ENCODE assay signal across 1 cellular context in genomic region chr12:67943295-67943892, GRCh38.
TF ChIP-seq lines count a peak whose summit lies in the region.

No MANE protein-coding gene starts in this region.

TF ChIP-seq in HepG2, 621 proteins besides CTCF, POLR2A, EP300 and RAD21 (continued from another document):
- TF ChIP-seq, protein P1, sequence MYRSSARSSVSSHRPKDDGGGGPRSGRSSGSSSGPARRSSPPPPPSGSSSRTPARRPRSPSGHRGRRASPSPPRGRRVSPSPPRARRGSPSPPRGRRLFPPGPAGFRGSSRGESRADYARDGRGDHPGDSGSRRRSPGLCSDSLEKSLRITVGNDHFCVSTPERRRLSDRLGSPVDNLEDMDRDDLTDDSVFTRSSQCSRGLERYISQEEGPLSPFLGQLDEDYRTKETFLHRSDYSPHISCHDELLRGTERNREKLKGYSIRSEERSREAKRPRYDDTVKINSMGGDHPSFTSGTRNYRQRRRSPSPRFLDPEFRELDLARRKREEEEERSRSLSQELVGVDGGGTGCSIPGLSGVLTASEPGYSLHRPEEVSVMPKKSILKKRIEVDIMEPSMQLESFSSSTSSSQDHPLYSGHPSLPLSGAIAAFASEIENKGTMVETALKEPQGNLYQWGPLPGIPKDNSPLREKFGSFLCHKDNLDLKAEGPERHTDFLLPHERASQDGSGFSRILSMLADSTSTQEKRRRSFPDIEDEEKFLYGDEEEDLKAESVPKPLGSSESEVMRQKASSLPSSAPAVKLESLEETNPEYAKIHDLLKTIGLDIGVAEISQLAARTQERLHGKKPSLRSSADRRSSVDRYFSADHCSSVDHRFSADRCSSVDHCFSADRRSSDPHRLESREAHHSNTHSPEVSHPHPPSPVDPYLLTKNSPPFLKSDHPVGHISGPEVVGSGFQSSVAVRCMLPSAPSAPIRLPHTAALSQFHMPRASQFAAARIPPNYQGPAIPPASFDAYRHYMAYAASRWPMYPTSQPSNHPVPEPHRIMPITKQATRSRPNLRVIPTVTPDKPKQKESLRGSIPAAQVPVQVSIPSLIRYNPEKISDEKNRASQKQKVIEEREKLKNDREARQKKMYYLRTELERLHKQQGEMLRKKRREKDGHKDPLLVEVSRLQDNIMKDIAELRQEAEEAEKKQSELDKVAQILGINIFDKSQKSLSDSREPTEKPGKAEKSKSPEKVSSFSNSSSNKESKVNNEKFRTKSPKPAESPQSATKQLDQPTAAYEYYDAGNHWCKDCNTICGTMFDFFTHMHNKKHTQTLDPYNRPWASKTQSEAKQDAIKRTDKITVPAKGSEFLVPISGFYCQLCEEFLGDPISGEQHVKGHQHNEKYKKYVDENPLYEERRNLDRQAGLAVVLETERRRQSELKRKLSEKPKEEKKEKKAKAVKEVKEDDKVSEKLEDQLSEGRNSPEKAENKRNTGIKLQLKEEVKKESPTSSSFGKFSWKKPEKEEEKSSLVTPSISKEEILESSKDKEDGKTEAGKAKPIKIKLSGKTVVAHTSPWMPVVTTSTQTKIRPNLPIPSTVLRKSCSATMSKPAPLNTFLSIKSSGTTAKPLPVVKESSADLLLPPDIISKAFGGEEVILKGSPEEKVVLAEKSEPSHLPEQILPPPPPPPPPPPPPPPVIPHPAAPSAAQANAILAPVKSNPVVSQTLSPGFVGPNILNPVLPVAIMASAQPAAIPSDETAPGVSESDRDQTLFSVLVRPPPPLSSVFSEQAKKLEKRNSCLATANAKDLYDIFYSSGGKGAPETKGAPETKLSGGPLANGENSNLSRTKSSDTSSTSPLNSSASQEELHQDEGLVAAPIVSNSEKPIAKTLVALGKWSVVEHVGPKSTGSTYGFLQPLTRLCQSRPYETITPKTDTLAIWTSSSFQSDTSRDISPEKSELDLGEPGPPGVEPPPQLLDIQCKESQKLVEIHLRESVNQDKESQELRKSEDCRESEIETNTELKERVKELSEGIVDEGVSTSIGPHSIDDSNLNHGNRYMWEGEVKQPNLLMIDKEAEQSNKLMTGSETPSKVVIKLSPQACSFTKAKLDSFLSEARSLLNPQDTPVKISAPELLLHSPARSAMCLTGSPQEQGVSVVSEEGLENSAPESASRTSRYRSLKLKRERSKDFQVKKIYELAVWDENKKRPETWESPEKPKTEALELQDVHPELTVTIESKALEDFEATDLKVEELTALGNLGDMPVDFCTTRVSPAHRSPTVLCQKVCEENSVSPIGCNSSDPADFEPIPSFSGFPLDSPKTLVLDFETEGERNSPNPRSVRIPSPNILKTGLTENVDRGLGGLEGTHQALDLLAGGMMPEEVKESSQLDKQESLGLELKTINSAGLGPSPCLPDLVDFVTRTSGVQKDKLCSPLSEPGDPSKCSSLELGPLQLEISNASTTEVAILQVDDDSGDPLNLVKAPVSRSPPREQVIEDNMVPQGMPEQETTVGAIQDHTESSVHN (CRISPR knock-in tag; IDR thresholded peaks at IDR 0.05), result no peak
- TF ChIP-seq ZBTB21 (CRISPR knock-in tag; IDR thresholded peaks at IDR 0.05) (no peak), ZSCAN5A (CRISPR knock-in tag; IDR thresholded peaks at IDR 0.05; ENCODE audit: borderline replicate concordance) (no peak), FOXK2 (IDR thresholded peaks at IDR 0.05) (no peak), ARID3A (IDR thresholded peaks at IDR 0.05; ENCODE audit: low read depth, low read length) (peak; percentile 83), POLR2G (IDR thresholded peaks at IDR 0.05; ENCODE audit: low read depth, low read length) (no peak), MIXL1 (CRISPR knock-in tag; IDR thresholded peaks at IDR 0.05) (peak; percentile 68; the same call in 1 of the 2 replicates)
- TF ChIP-seq, protein P2, sequence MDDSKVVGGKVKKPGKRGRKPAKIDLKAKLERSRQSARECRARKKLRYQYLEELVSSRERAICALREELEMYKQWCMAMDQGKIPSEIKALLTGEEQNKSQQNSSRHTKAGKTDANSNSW (CRISPR knock-in tag; IDR thresholded peaks at IDR 0.05; ENCODE audit: borderline replicate concordance), result no peak
